Comparison of ENCODE assay signal across 28 cellular contexts in genomic region chr2:128625421-128625820, GRCh38.
"Had no signal": no experiment of that assay in that cellular context is flagged by ENCODE, and none has a peak within 500 bp of the region (broad histone marks: within the 10 kb centered on the region; RNA-seq: fewer than 3 reads in every experiment).

No MANE protein-coding gene starts in this region.

- H3K9me3 ChIP-seq: esophagus muscularis mucosa, gastroesophageal sphincter, heart right ventricle, pancreas, testis, tibial artery had no signal

- H3K27me3 ChIP-seq: esophagus muscularis mucosa, foreskin keratinocyte, gastroesophageal sphincter, pancreas, testis, tibial artery had no signal

- H3K27ac ChIP-seq: coronary artery, esophagus muscularis mucosa, foreskin keratinocyte, gastroesophageal sphincter, heart right ventricle, pancreas, testis, tibial artery had no signal

- H3K36me3 ChIP-seq: esophagus muscularis mucosa, gastroesophageal sphincter, heart right ventricle, pancreas, tibial artery had no signal

- H3K27ac Mint-ChIP-seq: immature natural killer cell; naive thymus-derived CD8-positive, alpha-beta T cell; stimulated activated memory B cell treated with anti-CD40 and anti-IgM and Interleukin-4, amounts not matched to agents 10 μg/mL and 1 μg/mL and 100 μg/mL, for 72 hours; type B pancreatic cell had no signal

- ATAC-seq: foreskin keratinocyte; gastroesophageal sphincter; heart right ventricle; naive thymus-derived CD8-positive, alpha-beta T cell; pancreas; sciatic nerve; stimulated activated memory B cell treated with anti-CD40 and anti-IgM and Interleukin-4, amounts not matched to agents 10 μg/mL and 1 μg/mL and 100 μg/mL, for 72 hours; stimulated activated naive CD8-positive, alpha-beta T cell treated with anti-CD3 and anti-CD28 coated beads, Interleukin-15, Interleukin-2, amounts not matched to agents 100 U/mL and 50 U/mL, for 24 hours had no signal

- H3K27me3 Mint-ChIP-seq: stimulated activated memory B cell treated with anti-CD40 and anti-IgM and Interleukin-4, amounts not matched to agents 10 μg/mL and 1 μg/mL and 100 μg/mL, for 72 hours; type B pancreatic cell had no signal

- H3K4me1 Mint-ChIP-seq: immature natural killer cell had no signal

- H3K4me1 ChIP-seq: esophagus muscularis mucosa, foreskin keratinocyte, gastroesophageal sphincter, pancreas, testis had no signal

- FAIRE-seq: endothelial cell of umbilical vein, pancreas, urothelium cell line had no signal

- H3K4me2 ChIP-seq: smooth muscle cell had no signal

- H3K4me3 ChIP-seq: coronary artery, esophagus muscularis mucosa, gastroesophageal sphincter, heart right ventricle, pancreas, smooth muscle cell, testis, tibial artery had no signal

- H3K9me3 Mint-ChIP-seq: immature natural killer cell; naive thymus-derived CD8-positive, alpha-beta T cell; nephron progenitor cell; stimulated activated memory B cell treated with anti-CD40 and anti-IgM and Interleukin-4, amounts not matched to agents 10 μg/mL and 1 μg/mL and 100 μg/mL, for 72 hours; type B pancreatic cell had no signal

- H3K36me3 Mint-ChIP-seq: immature natural killer cell; naive thymus-derived CD8-positive, alpha-beta T cell; stimulated activated memory B cell treated with anti-CD40 and anti-IgM and Interleukin-4, amounts not matched to agents 10 μg/mL and 1 μg/mL and 100 μg/mL, for 72 hours; type B pancreatic cell had no signal

- H3K4me3 Mint-ChIP-seq: immature natural killer cell; naive thymus-derived CD8-positive, alpha-beta T cell; nephron progenitor cell; stimulated activated memory B cell treated with anti-CD40 and anti-IgM and Interleukin-4, amounts not matched to agents 10 μg/mL and 1 μg/mL and 100 μg/mL, for 72 hours; type B pancreatic cell had no signal

- DNase-seq: central memory CD4-positive, alpha-beta T cell; dermis blood vessel endothelial cell; effector memory CD4-positive, alpha-beta T cell; foreskin keratinocyte; heart right ventricle; hippocampal formation; immature natural killer cell; islet precursor cell; mammary epithelial cell; mesendoderm; midbrain; nephron progenitor cell; occipital lobe; stimulated activated CD4-positive, alpha-beta T cell treated with anti-CD3 and anti-CD28 coated beads, Interleukin-4, amount 100 ng/mL, for 4 hours; stimulated activated naive CD8-positive, alpha-beta T cell treated with anti-CD3 and anti-CD28 coated beads, Interleukin-15, Interleukin-2, amounts not matched to agents 100 U/mL and 50 U/mL, for 24 hours; testis; tibial artery had no signal
